ENCODE assay signal across 6 cellular contexts in the genomic region with DNA sequence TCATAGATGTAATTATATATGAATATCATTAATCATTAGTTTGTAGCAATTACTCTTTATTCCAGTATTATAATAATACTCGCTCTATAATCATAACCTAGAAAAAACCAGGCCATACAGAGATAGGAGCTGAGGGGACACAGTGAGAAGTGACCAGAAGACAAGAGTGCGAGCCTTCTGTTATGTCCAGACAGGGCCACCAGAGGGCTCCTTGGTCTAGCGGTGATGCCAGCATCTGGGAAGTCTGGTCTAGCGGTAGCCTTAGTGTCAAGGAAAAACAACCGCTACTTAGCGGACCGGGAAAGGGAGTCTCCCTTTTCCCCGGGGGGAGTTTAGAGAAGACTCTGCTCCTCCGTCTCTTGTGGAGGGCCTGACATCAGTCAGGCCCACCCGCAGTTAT. TPM values are rescaled to one million over a fixed set of nuclear protein-coding genes. Genes with fewer than 3 reads are reported as not detected.
DNase-seq lines count a peak whose midpoint lies in the region; TF ChIP-seq lines count a peak whose summit lies in the region.
"Not testable (repeated sequence)": the region's sequence is repeated elsewhere in the genome, so short reads cannot be mapped to it uniquely, and the experiment has no call there.

No MANE protein-coding gene starts in this region.

- TF ChIP-seq POLR2A in prostate gland (IDR thresholded peaks at IDR 0.05) = not testable (repeated sequence)

- H3K27me3 ChIP-seq in prostate gland (replicated peaks; ENCODE audit: insufficient read depth) = not testable (repeated sequence)

- H3K4me3 Mint-ChIP-seq in activated CD4-positive, alpha-beta memory T cell treated with anti-CD3 and anti-CD28 coated beads for 36 hours; chondrocyte (ENCODE audit: unreplicated experiment); immature natural killer cell: not testable (repeated sequence)

- intact Hi-C loops in activated CD4-positive, alpha-beta memory T cell treated with anti-CD3 and anti-CD28 coated beads for 36 hours (cut with micrococcal nuclease) = loop anchor here (5.0 kb wide), 1 partner anchor 164 kb away; no protein-coding TSS in a partner anchor
- intact Hi-C loops in prostate gland (cut with DNase I) = loop anchor here (5.0 kb wide), 1 partner anchor 419 kb away; no protein-coding TSS in a partner anchor

- not testable (repeated sequence) for H3K36me3 ChIP-seq in prostate gland

- H3K27ac Mint-ChIP-seq in activated CD4-positive, alpha-beta memory T cell treated with anti-CD3 and anti-CD28 coated beads for 36 hours; chondrocyte (ENCODE audit: unreplicated experiment); immature natural killer cell: not testable (repeated sequence)

- not testable (repeated sequence) for H3K27me3 Mint-ChIP-seq in activated CD4-positive, alpha-beta memory T cell treated with anti-CD3 and anti-CD28 coated beads for 36 hours; chondrocyte (ENCODE audit: low read depth)
- H3K27me3 Mint-ChIP-seq in immature natural killer cell (ENCODE audit: low read depth in 3 of 3) = peaks cover 4 to 13% (median 5%) of the 10 kb centered on the region in 3 donors

- not testable (repeated sequence) for H3K36me3 Mint-ChIP-seq in activated CD4-positive, alpha-beta memory T cell treated with anti-CD3 and anti-CD28 coated beads for 36 hours; chondrocyte (ENCODE audit: low read depth); immature natural killer cell

- DNase-seq in AG10803 (ENCODE audit: low read depth) (peak; percentile 41), immature natural killer cell (peak; percentile 24 to 31 (median 25)), prostate gland (ENCODE audit: low spot score) (peak; percentile 43)
- not testable (repeated sequence) for DNase-seq in LNCaP clone FGC (ENCODE audit: low read depth); chondrocyte (ENCODE audit: low spot score)
- DNase-seq in activated CD4-positive, alpha-beta memory T cell treated with anti-CD3 and anti-CD28 coated beads for 36 hours = peak; percentile 60

- POLR2A ChIA-PET in activated CD4-positive, alpha-beta memory T cell treated with anti-CD3 and anti-CD28 coated beads for 36 hours (lab: Charles Lee) = not testable (repeated sequence)

- H3K27ac ChIP-seq in prostate gland = not testable (repeated sequence)

- 4% methylated on average over 10 of the region's 10 CpGs for WGBS in prostate gland

- not testable (repeated sequence) for H3K4me3 ChIP-seq in AG10803 (ENCODE audit: low read length); LNCaP clone FGC (ENCODE audit: low read depth, low read length); prostate gland

- TF ChIP-seq CTCF in AG10803 (conservative IDR thresholded peaks at IDR 0.05; ENCODE audit: low read length) (peak; percentile 50), LNCaP clone FGC (IDR thresholded peaks at IDR 0.05; ENCODE audit: control insufficient read depth, extremely low read depth, insufficient read depth) (peak; percentile 62), chondrocyte (IDR thresholded peaks at IDR 0.05) (peak; percentile 83), prostate gland (IDR thresholded peaks at IDR 0.05) (peak in 3 of 4 experiments; percentile 45 to 77 (median 69))

- CTCF ChIA-PET in activated CD4-positive, alpha-beta memory T cell treated with anti-CD3 and anti-CD28 coated beads for 36 hours (lab: Charles Lee) = interaction anchor here (0.6 to 1.4 kb wide), 5 partner anchors 10 to 405 kb away, joined by 3 to 5 read pairs (median 3); no protein-coding TSS in a partner anchor

- H3K9me3 Mint-ChIP-seq in activated CD4-positive, alpha-beta memory T cell treated with anti-CD3 and anti-CD28 coated beads for 36 hours; chondrocyte (ENCODE audit: low read depth); immature natural killer cell: not testable (repeated sequence)

- H3K4me1 ChIP-seq in prostate gland (replicated peaks) = not testable (repeated sequence)

- not testable (repeated sequence) for H3K9me3 ChIP-seq in prostate gland

- not testable (repeated sequence) for H3K4me1 Mint-ChIP-seq in activated CD4-positive, alpha-beta memory T cell treated with anti-CD3 and anti-CD28 coated beads for 36 hours (ENCODE audit: low read depth); chondrocyte (ENCODE audit: low read depth); immature natural killer cell

RNA-seq across cellular contexts. Expression of a gene that starts 8.3 kb away (rescaled TPM):
- total RNA-seq in activated CD4-positive, alpha-beta memory T cell treated with anti-CD3 and anti-CD28 coated beads for 36 hours = 1 to 10 TPM; 7.8 to 8.3 TPM
- total RNA-seq in chondrocyte = 13.2 to 18.9 TPM (median 14.7 TPM) in 3 replicates
- 1 to 10 TPM; 5.0 to 7.3 (median 5.9) TPM for polyA plus RNA-seq in immature natural killer cell
- 10 to 100 TPM; 20.1 to 22.5 TPM for total RNA-seq in prostate gland

RNA-seq across cellular contexts. Expression of a gene that starts 10.9 kb away (rescaled TPM):
- 1 to 10 TPM; 5.4 to 6.3 TPM for total RNA-seq in activated CD4-positive, alpha-beta memory T cell treated with anti-CD3 and anti-CD28 coated beads for 36 hours
- total RNA-seq in chondrocyte (6.3 to 7.2 TPM (median 7.0 TPM) in 3 replicates), prostate gland (1 to 10 TPM; 8.5 to 8.9 TPM)
- 10 to 100 TPM; 13.5 to 21.8 (median 18.0) TPM for polyA plus RNA-seq in immature natural killer cell

RNA-seq across cellular contexts. Expression of a gene that starts 29.3 kb away (rescaled TPM):
- total RNA-seq in activated CD4-positive, alpha-beta memory T cell treated with anti-CD3 and anti-CD28 coated beads for 36 hours = under 1 TPM; 0.48 to 0.61 TPM
- 15.7 to 16.3 TPM (median 15.7 TPM) in 3 replicates for total RNA-seq in chondrocyte
- 1 to 10 TPM; 1.6 to 4.2 (median 3.2) TPM for polyA plus RNA-seq in immature natural killer cell
- 1 to 10 TPM; 2.7 to 5.6 TPM for total RNA-seq in prostate gland

RNA-seq across cellular contexts. Expression of a gene that starts 31.2 kb away (rescaled TPM):
- total RNA-seq in activated CD4-positive, alpha-beta memory T cell treated with anti-CD3 and anti-CD28 coated beads for 36 hours = 10 to 100 TPM; 11.5 to 11.7 TPM
- total RNA-seq in chondrocyte = 9.8 to 14.7 TPM (median 10.7 TPM) in 3 replicates
- 10 to 100 TPM in 2 of 3 donors, 1 to 10 TPM in 1; 8.1 to 14.6 (median 10.4) TPM for polyA plus RNA-seq in immature natural killer cell
- total RNA-seq in prostate gland = 10 to 100 TPM; 15.4 to 34.8 TPM

RNA-seq across cellular contexts. Expression of a gene that starts 56.5 kb away (rescaled TPM):
- total RNA-seq in activated CD4-positive, alpha-beta memory T cell treated with anti-CD3 and anti-CD28 coated beads for 36 hours = 1 to 10 TPM; 4.4 to 6.2 TPM
- total RNA-seq in chondrocyte = 4.0 to 5.8 TPM (median 5.5 TPM) in 3 replicates
- polyA plus RNA-seq in immature natural killer cell = 1 to 10 TPM; 5.6 to 6.9 (median 6.0) TPM
- total RNA-seq in prostate gland = 10 to 100 TPM in 1 of 2 donors, 1 to 10 TPM in 1; 7.5 to 14.3 TPM
